ENCODE assay signal across 15 cellular contexts in genomic region chr15:85455851-85456250, GRCh38.
A peak's percentile ranks its signal among the peaks of the same experiment; 100 is the strongest.
DNase-seq lines count a peak whose midpoint lies in the region; ATAC-seq and TF ChIP-seq lines count a peak whose summit lies in the region.
"Had no signal": no experiment of that assay in that cellular context is flagged by ENCODE, and none has a peak within 500 bp of the region (broad histone marks: within the 10 kb centered on the region; RNA-seq: fewer than 3 reads in every experiment).

No MANE protein-coding gene starts in this region.

- ATAC-seq in activated T-cell treated with anti-CD3 and anti-CD28 coated beads, Interleukin-2, amount 50 U/mL, for 72 hours (replicated peaks in 1 of 2): no peak
- no peak for ATAC-seq in activated T-cell treated with anti-CD3 and anti-CD28 coated beads, Interleukin-2, amount 50 U/mL, for 4 hours
- ATAC-seq in stimulated activated effector memory CD8-positive, alpha-beta T cell treated with anti-CD3 and anti-CD28 coated beads, Interleukin-12 subunit alpha, Interleukin-12 subunit beta, amount 100 ng/mL, for 72 hours: no peak
- ATAC-seq in GM21717 (IDR thresholded peaks at IDR 0.05; ENCODE audit: unreplicated experiment): no peak
- ATAC-seq in left lobe of liver: no peak

- TF ChIP-seq CTCF in WERI-Rb-1 (IDR thresholded peaks at IDR 0.05; ENCODE audit: low read depth, low read length) (no peak), mesothelial cell of epicardium (IDR thresholded peaks at IDR 0.05; ENCODE audit: unreplicated experiment) (no peak)

- DNase-seq in activated T-cell treated with anti-CD3 and anti-CD28 coated beads, Interleukin-2, amount 50 U/mL, for 72 hours: no peak
- no peak for DNase-seq in activated T-cell treated with anti-CD3 and anti-CD28 coated beads, Interleukin-2, amount 50 U/mL, for 4 hours
- DNase-seq in WERI-Rb-1 (no peak), mesothelial cell of epicardium (ENCODE audit: low spot score in 2 of 2, unreplicated experiment in 2 of 2) (no peak), COR-L47 (lab: John Stamatoyannopoulos, UW) (no peak), left lobe of liver (ENCODE audit: low spot score) (no peak)
- no peak for DNase-seq in stimulated activated effector memory CD8-positive, alpha-beta T cell treated with anti-CD3 and anti-CD28 coated beads, Interleukin-12 subunit alpha, Interleukin-12 subunit beta, amount 100 ng/mL, for 72 hours (ENCODE audit: low spot score in 2 of 2)
- DNase-seq: 8988T, C1 segment of cervical spinal cord, H9, NCI-H1436 treated with DMSO at 0.1 percent for 48 hours, NCI-H2029 treated with DMSO at 0.1 percent for 48 hours, NCI-H748 treated with DMSO at 0.1 percent for 48 hours had no signal

- peaks cover 9 to 15% of the 10 kb centered on the region in 2 donors for H3K36me3 Mint-ChIP-seq in activated T-cell treated with anti-CD3 and anti-CD28 coated beads, Interleukin-2, amount 50 U/mL, for 72 hours (ENCODE audit: insufficient read depth in 2 of 2)
- peaks cover 10% of the 10 kb centered on the region for H3K36me3 Mint-ChIP-seq in activated T-cell treated with anti-CD3 and anti-CD28 coated beads, Interleukin-2, amount 50 U/mL, for 4 hours (ENCODE audit: insufficient read depth)
- peaks cover 16% of the 10 kb centered on the region for H3K36me3 Mint-ChIP-seq in mesothelial cell of epicardium
- H3K36me3 Mint-ChIP-seq in stimulated activated effector memory CD8-positive, alpha-beta T cell treated with anti-CD3 and anti-CD28 coated beads, Interleukin-12 subunit alpha, Interleukin-12 subunit beta, amount 100 ng/mL, for 72 hours: no peaks in the 10 kb centered on the region

- H3K4me1 Mint-ChIP-seq in activated T-cell treated with anti-CD3 and anti-CD28 coated beads, Interleukin-2, amount 50 U/mL, for 72 hours (ENCODE audit: low read depth): peaks cover 48% of the 10 kb centered on the region
- H3K4me1 Mint-ChIP-seq in activated T-cell treated with anti-CD3 and anti-CD28 coated beads, Interleukin-2, amount 50 U/mL, for 4 hours (ENCODE audit: low read depth): peaks cover 73% of the 10 kb centered on the region
- peaks cover 18% of the 10 kb centered on the region for H3K4me1 Mint-ChIP-seq in mesothelial cell of epicardium
- peaks cover 77% of the 10 kb centered on the region for H3K4me1 Mint-ChIP-seq in stimulated activated effector memory CD8-positive, alpha-beta T cell treated with anti-CD3 and anti-CD28 coated beads, Interleukin-12 subunit alpha, Interleukin-12 subunit beta, amount 100 ng/mL, for 72 hours

- H3K36me3 ChIP-seq in WERI-Rb-1: no peaks in the 10 kb centered on the region; the same call in 1 of the 2 replicates

- no peaks in the 10 kb centered on the region for H3K27me3 ChIP-seq in WERI-Rb-1 (ENCODE audit: insufficient read depth, low read depth, severe bottlenecking)

- peak overlapping the region; percentile 20; the same call in 1 of the 2 replicates for H3K4me3 ChIP-seq in WERI-Rb-1 (ENCODE audit: low read depth, low read length)

- H3K4me3 Mint-ChIP-seq in activated T-cell treated with anti-CD3 and anti-CD28 coated beads, Interleukin-2, amount 50 U/mL, for 72 hours: no peak overlapping the region
- no peak overlapping the region for H3K4me3 Mint-ChIP-seq in activated T-cell treated with anti-CD3 and anti-CD28 coated beads, Interleukin-2, amount 50 U/mL, for 4 hours
- no peak overlapping the region for H3K4me3 Mint-ChIP-seq in mesothelial cell of epicardium
- no peak overlapping the region for H3K4me3 Mint-ChIP-seq in stimulated activated effector memory CD8-positive, alpha-beta T cell treated with anti-CD3 and anti-CD28 coated beads, Interleukin-12 subunit alpha, Interleukin-12 subunit beta, amount 100 ng/mL, for 72 hours
- H3K4me3 Mint-ChIP-seq: H9 had no signal

- peak overlapping the region; percentile 81 for H3K27ac ChIP-seq in WERI-Rb-1
- H3K27ac ChIP-seq: HL-60 had no signal

- H3K9me3 Mint-ChIP-seq in activated T-cell treated with anti-CD3 and anti-CD28 coated beads, Interleukin-2, amount 50 U/mL, for 72 hours: peaks cover 9 to 11% of the 10 kb centered on the region in 2 donors
- peaks cover 7% of the 10 kb centered on the region for H3K9me3 Mint-ChIP-seq in activated T-cell treated with anti-CD3 and anti-CD28 coated beads, Interleukin-2, amount 50 U/mL, for 4 hours
- peaks cover 17% of the 10 kb centered on the region for H3K9me3 Mint-ChIP-seq in mesothelial cell of epicardium
- H3K9me3 Mint-ChIP-seq in stimulated activated effector memory CD8-positive, alpha-beta T cell treated with anti-CD3 and anti-CD28 coated beads, Interleukin-12 subunit alpha, Interleukin-12 subunit beta, amount 100 ng/mL, for 72 hours: peaks cover 10% of the 10 kb centered on the region

- peaks cover 1% of the 10 kb centered on the region for H3K9me3 ChIP-seq in WERI-Rb-1 (ENCODE audit: severe bottlenecking)

- peak overlapping the region; percentile 37 for H3K27ac Mint-ChIP-seq in activated T-cell treated with anti-CD3 and anti-CD28 coated beads, Interleukin-2, amount 50 U/mL, for 72 hours
- H3K27ac Mint-ChIP-seq in mesothelial cell of epicardium: peak overlapping the region; percentile 53
- peak overlapping the region; percentile 4 for H3K27ac Mint-ChIP-seq in stimulated activated effector memory CD8-positive, alpha-beta T cell treated with anti-CD3 and anti-CD28 coated beads, Interleukin-12 subunit alpha, Interleukin-12 subunit beta, amount 100 ng/mL, for 72 hours
- H3K27ac Mint-ChIP-seq: H9 had no signal

- no peaks in the 10 kb centered on the region for H3K27me3 Mint-ChIP-seq in activated T-cell treated with anti-CD3 and anti-CD28 coated beads, Interleukin-2, amount 50 U/mL, for 72 hours (ENCODE audit: low read depth)
- no peaks in the 10 kb centered on the region for H3K27me3 Mint-ChIP-seq in activated T-cell treated with anti-CD3 and anti-CD28 coated beads, Interleukin-2, amount 50 U/mL, for 4 hours (ENCODE audit: low read depth)
- no peaks in the 10 kb centered on the region for H3K27me3 Mint-ChIP-seq in mesothelial cell of epicardium (ENCODE audit: low read depth)
